In genomic region chr6:166446567-166447065, GRCh38 we compare ENCODE assay signal across 24 cellular contexts.
"Had no signal": no experiment of that assay in that cellular context is flagged by ENCODE, and none has a peak within 500 bp of the region (broad histone marks: within the 10 kb centered on the region; RNA-seq: fewer than 3 reads in every experiment).

No MANE protein-coding gene starts in this region.

- DNase-seq: activated CD4-positive, alpha-beta memory T cell treated with anti-CD3 and anti-CD28 coated beads for 36 hours; activated CD4-positive, alpha-beta T cell treated with anti-CD3 and anti-CD28 coated beads, Interleukin-2, amount 10 ng/mL, durations not matched to agents 24 days and 14 days; activated gamma-delta T cell treated with Interleukin-2 at 50 U/mL for 16 hours; activated naive CD4-positive, alpha-beta T cell treated with anti-CD3 and anti-CD28 coated beads, Interleukin-2, amount 50 U/mL, for 16 hours; activated T-cell treated with anti-CD3 and anti-CD28 coated beads, Interleukin-2, amount 50 U/mL, for 4 hours; amygdala; cerebellar nuclear complex; colonic mucosa; effector memory CD4-positive, alpha-beta T cell; foreskin keratinocyte; heart right ventricle; left cardiac atrium; mammary epithelial cell; midbrain; naive thymus-derived CD4-positive, alpha-beta T cell; occipital lobe; right cardiac atrium; stimulated activated CD4-positive, alpha-beta T cell treated with anti-CD3 and anti-CD28 coated beads, Interleukin-15, amount 100 ng/mL, for 24 hours; stimulated activated naive CD4-positive, alpha-beta T cell had no signal

- H3K4me3 ChIP-seq: colonic mucosa, esophagus muscularis mucosa, heart right ventricle, thoracic aorta had no signal

- H3K4me1 Mint-ChIP-seq: activated T-helper 17 cell treated with anti-CD3 and anti-CD28 coated beads, Interleukin-2, amount 50 U/mL, for 72 hours; neural crest cell had no signal

- H3K9me3 ChIP-seq: colonic mucosa, esophagus muscularis mucosa, heart right ventricle, thoracic aorta had no signal

- H3K27me3 ChIP-seq: colonic mucosa, esophagus muscularis mucosa, foreskin keratinocyte, heart right ventricle had no signal

- H3K27ac Mint-ChIP-seq: activated CD4-positive, alpha-beta memory T cell treated with anti-CD3 and anti-CD28 coated beads for 36 hours; activated CD4-positive, alpha-beta T cell treated with anti-CD3 and anti-CD28 coated beads, Interleukin-2, amount 10 ng/mL, durations not matched to agents 24 days and 14 days; activated T-helper 17 cell treated with anti-CD3 and anti-CD28 coated beads, Interleukin-2, amount 50 U/mL, for 72 hours; naive thymus-derived CD4-positive, alpha-beta T cell had no signal

- H3K4me3 Mint-ChIP-seq: activated CD4-positive, alpha-beta memory T cell treated with anti-CD3 and anti-CD28 coated beads for 36 hours; activated CD4-positive, alpha-beta T cell treated with anti-CD3 and anti-CD28 coated beads, Interleukin-2, amount 10 ng/mL, durations not matched to agents 24 days and 14 days; activated T-cell treated with anti-CD3 and anti-CD28 coated beads, Interleukin-2, amount 50 U/mL, for 4 hours; activated T-helper 17 cell treated with anti-CD3 and anti-CD28 coated beads, Interleukin-2, amount 50 U/mL, for 72 hours; naive thymus-derived CD4-positive, alpha-beta T cell; neural crest cell had no signal

- H3K9me3 Mint-ChIP-seq: activated CD4-positive, alpha-beta memory T cell treated with anti-CD3 and anti-CD28 coated beads for 36 hours; activated CD4-positive, alpha-beta T cell treated with anti-CD3 and anti-CD28 coated beads, Interleukin-2, amount 10 ng/mL, durations not matched to agents 24 days and 14 days; activated T-cell treated with anti-CD3 and anti-CD28 coated beads, Interleukin-2, amount 50 U/mL, for 4 hours; activated T-helper 17 cell treated with anti-CD3 and anti-CD28 coated beads, Interleukin-2, amount 50 U/mL, for 72 hours; naive thymus-derived CD4-positive, alpha-beta T cell had no signal

- H3K4me1 ChIP-seq: colonic mucosa, esophagus muscularis mucosa, foreskin keratinocyte, heart right ventricle had no signal

- ATAC-seq: activated CD4-positive, CD25-positive, alpha-beta regulatory T cell treated with anti-CD3 and anti-CD28 coated beads, Interleukin-2, amount 50 U/mL, for 24 hours; activated T-cell treated with anti-CD3 and anti-CD28 coated beads, Interleukin-2, amount 50 U/mL, for 4 hours; activated T-helper 17 cell treated with anti-CD3 and anti-CD28 coated beads, Interleukin-2, amount 50 U/mL, for 72 hours; foreskin keratinocyte; heart right ventricle; left cardiac atrium; naive thymus-derived CD4-positive, alpha-beta T cell; right cardiac atrium had no signal

- H3K27me3 Mint-ChIP-seq: activated CD4-positive, alpha-beta memory T cell treated with anti-CD3 and anti-CD28 coated beads for 36 hours; activated CD4-positive, alpha-beta T cell treated with anti-CD3 and anti-CD28 coated beads, Interleukin-2, amount 10 ng/mL, durations not matched to agents 24 days and 14 days; activated T-helper 17 cell treated with anti-CD3 and anti-CD28 coated beads, Interleukin-2, amount 50 U/mL, for 72 hours; naive thymus-derived CD4-positive, alpha-beta T cell had no signal

- H3K27ac ChIP-seq: colonic mucosa, esophagus muscularis mucosa, foreskin keratinocyte, heart right ventricle, thoracic aorta had no signal

- H3K36me3 ChIP-seq: colonic mucosa, thoracic aorta had no signal
